17 cellular contexts compared by ENCODE assay signal in the genomic region with DNA sequence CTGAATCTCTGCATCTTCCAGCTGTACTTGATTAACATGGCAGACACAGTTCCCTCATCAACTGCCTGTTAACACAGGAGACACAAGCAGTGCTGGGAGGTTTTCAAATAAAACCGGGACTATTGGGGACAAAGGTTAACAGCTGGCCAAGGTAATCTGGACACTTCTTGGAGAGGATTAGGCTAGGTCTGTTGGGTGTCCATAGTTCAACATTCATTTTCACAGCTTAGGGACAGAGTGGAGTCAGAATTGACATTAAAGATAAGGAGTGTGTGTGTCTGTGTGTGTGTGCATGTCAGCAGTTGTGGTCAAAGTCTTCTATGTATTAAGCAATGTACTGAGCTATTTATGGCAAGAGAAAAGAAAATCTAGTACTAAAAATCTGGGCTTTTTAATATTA.
"Had no signal": no experiment of that assay in that cellular context is flagged by ENCODE, and none has a peak within 500 bp of the region (broad histone marks: within the 10 kb centered on the region; RNA-seq: fewer than 3 reads in every experiment).

No MANE protein-coding gene starts in this region.

- ATAC-seq: activated naive CD8-positive, alpha-beta T cell treated with anti-CD3 and anti-CD28 coated beads, Interleukin-2, amount 50 U/mL, for 24 hours; heart left ventricle; left colon; stimulated activated effector memory CD8-positive, alpha-beta T cell treated with anti-CD3 and anti-CD28 coated beads, Interleukin-12 subunit alpha, Interleukin-12 subunit beta, amount 100 ng/mL, for 72 hours had no signal

- H3K36me3 Mint-ChIP-seq: naive B cell; stimulated activated effector memory CD8-positive, alpha-beta T cell treated with anti-CD3 and anti-CD28 coated beads, Interleukin-12 subunit alpha, Interleukin-12 subunit beta, amount 100 ng/mL, for 72 hours had no signal

- H3K9me3 Mint-ChIP-seq: activated naive CD8-positive, alpha-beta T cell treated with anti-CD3 and anti-CD28 coated beads, Interleukin-2, amount 50 U/mL, for 24 hours; activated T-helper 1 cell treated with anti-CD3 and anti-CD28 coated beads, Interleukin-12 subunit alpha, Interleukin-12 subunit beta, Interleukin-2, Interleukin-4 antibody, amounts not matched to agents 30 ng/mL and 10 ng/mL and 1 ng/mL, durations not matched to agents 14 hours and 24 hours and 36 hours; stimulated activated effector memory CD8-positive, alpha-beta T cell treated with anti-CD3 and anti-CD28 coated beads, Interleukin-12 subunit alpha, Interleukin-12 subunit beta, amount 100 ng/mL, for 72 hours; T-helper 2 cell treated with Interferon-gamma antibody and Interleukin-4, amounts not matched to agents 5 μg/mL and 100 μg/mL, for 36 hours had no signal

- H3K27ac Mint-ChIP-seq: activated naive CD8-positive, alpha-beta T cell treated with anti-CD3 and anti-CD28 coated beads, Interleukin-2, amount 50 U/mL, for 24 hours; activated T-helper 1 cell treated with anti-CD3 and anti-CD28 coated beads, Interleukin-12 subunit alpha, Interleukin-12 subunit beta, Interleukin-2, Interleukin-4 antibody, amounts not matched to agents 30 ng/mL and 10 ng/mL and 1 ng/mL, durations not matched to agents 14 hours and 24 hours and 36 hours; naive B cell; stimulated activated effector memory CD8-positive, alpha-beta T cell treated with anti-CD3 and anti-CD28 coated beads, Interleukin-12 subunit alpha, Interleukin-12 subunit beta, amount 100 ng/mL, for 72 hours; T-helper 2 cell treated with Interferon-gamma antibody and Interleukin-4, amounts not matched to agents 5 μg/mL and 100 μg/mL, for 36 hours had no signal

- H3K9me3 ChIP-seq: esophagus squamous epithelium, heart left ventricle, ovary, sigmoid colon, tibial nerve, vagina had no signal

- H3K4me1 Mint-ChIP-seq: activated naive CD8-positive, alpha-beta T cell treated with anti-CD3 and anti-CD28 coated beads, Interleukin-2, amount 50 U/mL, for 24 hours; naive B cell; stimulated activated effector memory CD8-positive, alpha-beta T cell treated with anti-CD3 and anti-CD28 coated beads, Interleukin-12 subunit alpha, Interleukin-12 subunit beta, amount 100 ng/mL, for 72 hours had no signal

- DNase-seq: activated CD4-positive, alpha-beta T cell treated with anti-CD3 and anti-CD28 coated beads, Interleukin-2, amount 50 U/mL, for 1 hour; activated CD4-positive, CD25-positive, alpha-beta regulatory T cell; activated CD8-positive, alpha-beta memory T cell treated with anti-CD3 and anti-CD28 coated beads for 24 hours; activated naive CD4-positive, alpha-beta T cell; activated naive CD8-positive, alpha-beta T cell treated with anti-CD3 and anti-CD28 coated beads, Interleukin-2, amount 50 U/mL, for 24 hours; esophagus squamous epithelium; heart left ventricle; left colon; naive B cell; ovary; sigmoid colon had no signal

- H3K27ac ChIP-seq: cardiac muscle cell, esophagus squamous epithelium, heart left ventricle, ovary, sigmoid colon, tibial nerve, vagina had no signal

- H3K4me3 ChIP-seq: cardiac muscle cell, esophagus squamous epithelium, heart left ventricle, ovary, sigmoid colon, tibial nerve, vagina had no signal

- H3K4me1 ChIP-seq: heart left ventricle, sigmoid colon, tibial nerve, vagina had no signal

- H3K4me3 Mint-ChIP-seq: activated naive CD8-positive, alpha-beta T cell treated with anti-CD3 and anti-CD28 coated beads, Interleukin-2, amount 50 U/mL, for 24 hours; activated T-helper 1 cell treated with anti-CD3 and anti-CD28 coated beads, Interleukin-12 subunit alpha, Interleukin-12 subunit beta, Interleukin-2, Interleukin-4 antibody, amounts not matched to agents 30 ng/mL and 10 ng/mL and 1 ng/mL, durations not matched to agents 14 hours and 24 hours and 36 hours; naive B cell; stimulated activated effector memory CD8-positive, alpha-beta T cell treated with anti-CD3 and anti-CD28 coated beads, Interleukin-12 subunit alpha, Interleukin-12 subunit beta, amount 100 ng/mL, for 72 hours; T-helper 2 cell treated with Interferon-gamma antibody and Interleukin-4, amounts not matched to agents 5 μg/mL and 100 μg/mL, for 36 hours had no signal

- H3K27me3 ChIP-seq: cardiac muscle cell, ovary, sigmoid colon, tibial nerve, vagina had no signal

- H3K36me3 ChIP-seq: cardiac muscle cell, esophagus squamous epithelium, heart left ventricle, ovary, sigmoid colon, tibial nerve, vagina had no signal
